ENCODE assay signal across 7 cellular contexts in genomic region chr9:115348936-115349335, GRCh38.
A peak's percentile ranks its signal among the peaks of the same experiment; 100 is the strongest.
DNase-seq lines count a peak whose midpoint lies in the region; ATAC-seq, FAIRE-seq and TF ChIP-seq lines count a peak whose summit lies in the region.
"Not testable (repeated sequence)": the region's sequence is repeated elsewhere in the genome, so short reads cannot be mapped to it uniquely, and the experiment has no call there.

No MANE protein-coding gene starts in this region.

- H3K27ac ChIP-seq in ACC112 (ENCODE audit: low read depth, low read length) = peak overlapping the region; percentile 64
- peak overlapping the region; percentile 13; the same call in 1 of the 2 replicates for H3K27ac ChIP-seq in IMR-90 (ENCODE audit: insufficient read depth, low read length)
- not testable (repeated sequence) for H3K27ac ChIP-seq in PC-9, foreskin keratinocyte
- peak overlapping the region; percentile 55 for H3K27ac ChIP-seq in epithelial cell of prostate
- peak overlapping the region; percentile 79 for H3K27ac ChIP-seq in osteoblast (ENCODE audit: low read depth, low read length)

- H2BK120ac ChIP-seq in IMR-90 (ENCODE audit: low read depth, low read length) = peak overlapping the region; percentile 74

- H3K4ac ChIP-seq in IMR-90 (ENCODE audit: low read depth, low read length) = peak overlapping the region; percentile 31; the same call in 1 of the 2 replicates

- not testable (repeated sequence) for ATAC-seq in IMR-90 (ENCODE audit: low read depth); foreskin keratinocyte

- TF ChIP-seq CTCF in IMR-90 (conservative IDR thresholded peaks at IDR 0.05; ENCODE audit: low read depth, low read length); PC-9 (conservative IDR thresholded peaks at IDR 0.05); bronchial epithelial cell (IDR thresholded peaks at IDR 0.05; ENCODE audit: insufficient read depth, low read length, severe bottlenecking); foreskin keratinocyte (conservative IDR thresholded peaks at IDR 0.05); osteoblast (IDR thresholded peaks at IDR 0.05; ENCODE audit: extremely low read depth, low read depth, low read length): not testable (repeated sequence)

- intact Hi-C loops in IMR-90 (cut with micrococcal nuclease); PC-9 (cut with micrococcal nuclease; ENCODE audit: unreplicated experiment): not testable (repeated sequence)

- H3K9me2 ChIP-seq in PC-9 (ENCODE audit: insufficient read depth) = not testable (repeated sequence)

- dilution Hi-C loops in IMR-90 (cut with HindIII; ENCODE audit: low sequenced_read_pairs, unreplicated experiment) = not testable (repeated sequence)

- not testable (repeated sequence) for TF ChIP-seq POLR2A in IMR-90 (IDR thresholded peaks at IDR 0.05; ENCODE audit: low read depth, low read length)

- not testable (repeated sequence) for H3K9me1 ChIP-seq in IMR-90 (ENCODE audit: insufficient read depth, low read length)

- not testable (repeated sequence) for H2AFZ ChIP-seq in ACC112 (ENCODE audit: low read length, unreplicated experiment); IMR-90 (replicated peaks; ENCODE audit: low read length, poor library complexity); PC-9; osteoblast (ENCODE audit: low read length)

- CTCF ChIA-PET in IMR-90 (lab: Yijun Ruan, JAX); PC-9 (lab: Charles Lee): not testable (repeated sequence)

- H2BK15ac ChIP-seq in IMR-90 (ENCODE audit: low read depth, low read length) = 0 out of 3 replicates have a peak overlapping the region, but pooled peaks have one; percentile 45

- H3F3A ChIP-seq in PC-9 (ENCODE audit: insufficient read depth, low read depth) = peaks cover 17% of the 10 kb centered on the region; the same call in 1 of the 2 replicates

- not testable (repeated sequence) for H3K23ac ChIP-seq in IMR-90 (ENCODE audit: low read depth, low read length)

- not testable (repeated sequence) for H3K79me1 ChIP-seq in IMR-90 (ENCODE audit: low read depth in 1 of 2, low read length in 2 of 2)

- H3K27me3 ChIP-seq in ACC112 (ENCODE audit: insufficient read depth, low read length); IMR-90 (ENCODE audit: control insufficient read depth, insufficient read depth, low read length); PC-9 (ENCODE audit: insufficient read depth, low read depth); bronchial epithelial cell (ENCODE audit: control insufficient read depth, insufficient read depth, low read length); foreskin keratinocyte; osteoblast (ENCODE audit: insufficient read depth, low read length): not testable (repeated sequence)

- not testable (repeated sequence) for H3K9me3 ChIP-seq in IMR-90 (ENCODE audit: control insufficient read depth, insufficient read depth, low read length); osteoblast (ENCODE audit: low read depth, low read length)
- 0 out of 2 replicates have a peak, but pooled peaks cover 11% of the 10 kb centered on the region for H3K9me3 ChIP-seq in PC-9 (ENCODE audit: insufficient read depth, low read depth)

- H3K79me2 ChIP-seq in ACC112 (ENCODE audit: control insufficient read depth, insufficient read depth, low read length, unreplicated experiment); PC-9 (ENCODE audit: low read depth); osteoblast (ENCODE audit: insufficient read depth, low read length): not testable (repeated sequence)

- not testable (repeated sequence) for TF ChIP-seq RAD21 in IMR-90 (IDR thresholded peaks at IDR 0.05; ENCODE audit: low read length)

- H2AK5ac ChIP-seq in IMR-90 (ENCODE audit: low read depth, low read length) = 0 out of 2 replicates have a peak overlapping the region, but pooled peaks have one; percentile 16

- in situ Hi-C loops in IMR-90 (cut with MboI; ENCODE audit: low sequenced_read_pairs) = not testable (repeated sequence)

- H3K4me1 ChIP-seq in ACC112 (ENCODE audit: control insufficient read depth, insufficient read depth, low read length, unreplicated experiment) (peaks cover 16% of the 10 kb centered on the region), PC-9 (replicated peaks; ENCODE audit: insufficient read depth) (peaks cover 15% of the 10 kb centered on the region), foreskin keratinocyte (peaks cover 19% of the 10 kb centered on the region), osteoblast (ENCODE audit: insufficient read depth, low read length) (peaks cover 25% of the 10 kb centered on the region)
- not testable (repeated sequence) for H3K4me1 ChIP-seq in IMR-90 (ENCODE audit: control insufficient read depth, insufficient read depth, low read length)

- H3K36me3 ChIP-seq in ACC112 (ENCODE audit: insufficient read depth, low read length); IMR-90 (ENCODE audit: control insufficient read depth, insufficient read depth, low read length); PC-9 (ENCODE audit: low read depth); bronchial epithelial cell (ENCODE audit: control insufficient read depth, insufficient read depth, low read length); osteoblast (ENCODE audit: insufficient read depth, low read length): not testable (repeated sequence)

- peak overlapping the region; percentile 64 for H4K5ac ChIP-seq in IMR-90 (ENCODE audit: low read depth, low read length)

- not testable (repeated sequence) for H3K9ac ChIP-seq in IMR-90 (ENCODE audit: low read depth, low read length)

- peak overlapping the region; percentile 76 for H2BK20ac ChIP-seq in IMR-90 (ENCODE audit: low read depth, low read length)

- H3K4me3 ChIP-seq in ACC112 (ENCODE audit: low read depth, low read length); IMR-90 (ENCODE audit: insufficient read depth, low read depth, low read length); PC-9; bronchial epithelial cell (ENCODE audit: low read depth, low read length); osteoblast (ENCODE audit: insufficient read depth, low read length): not testable (repeated sequence)

- H4K91ac ChIP-seq in IMR-90 (ENCODE audit: insufficient read depth, low read depth, low read length) = peak overlapping the region; percentile 41

- H3K56ac ChIP-seq in IMR-90 (ENCODE audit: extremely low read depth, insufficient read depth, low read length) = not testable (repeated sequence)

- H3K14ac ChIP-seq in IMR-90 (replicated peaks; ENCODE audit: low read depth, low read length) = not testable (repeated sequence)

- H3K4me2 ChIP-seq in IMR-90 (ENCODE audit: low read depth, low read length) = peak overlapping the region; percentile 56
- 0 out of 2 replicates have a peak overlapping the region, but pooled peaks have one; percentile 5 for H3K4me2 ChIP-seq in PC-9
- not testable (repeated sequence) for H3K4me2 ChIP-seq in osteoblast (ENCODE audit: insufficient read depth, low read length)

- WGBS in IMR-90 (ENCODE audit: extremely low coverage in 2 of 2, insufficient read length in 1 of 2), 2 experiments = no CpG with 5 or more reads among the region's 3 CpGs

- peak overlapping the region; percentile 51 for H2BK5ac ChIP-seq in IMR-90 (ENCODE audit: low read depth, low read length, poor library complexity, severe bottlenecking)

- DNase-seq in IMR-90 (peak; percentile 15), bronchial epithelial cell (ENCODE audit: low read depth) (peak; percentile 92), epithelial cell of prostate (ENCODE audit: low read depth, low spot score) (peak; percentile 60), foreskin keratinocyte (peak; percentile 62 to 84)
- not testable (repeated sequence) for DNase-seq in PC-9; osteoblast (ENCODE audit: insufficient read length, low spot score, missing footprints)

- not testable (repeated sequence) for H2AK9ac ChIP-seq in IMR-90 (replicated peaks; ENCODE audit: low read depth, low read length, poor library complexity)

- not testable (repeated sequence) for FAIRE-seq in bronchial epithelial cell (lab: Jason Lieb, UNC)

- not testable (repeated sequence) for BruUV-seq in IMR-90 (replicated peaks; lab: Mats Ljungman, UMichigan); PC-9 (replicated peaks; lab: Mats Ljungman, UMichigan)

- H3K18ac ChIP-seq in IMR-90 (ENCODE audit: low read depth, low read length) = peak overlapping the region; percentile 76

- H4K8ac ChIP-seq in IMR-90 (ENCODE audit: low read depth in 2 of 2, low read length in 2 of 2) = not testable (repeated sequence)

- not testable (repeated sequence) for H4K20me1 ChIP-seq in IMR-90 (ENCODE audit: insufficient read depth, low read length); PC-9 (ENCODE audit: insufficient read depth); osteoblast (ENCODE audit: insufficient read depth, low read length)

- POLR2A ChIA-PET in IMR-90 (lab: Charles Lee; ENCODE audit: unreplicated experiment); PC-9 (lab: Charles Lee; ENCODE audit: unreplicated experiment): not testable (repeated sequence)
